ENCODE assay signal across 11 cellular contexts in genomic region chr2:203685081-203685621, GRCh38. TPM values are rescaled to one million over a fixed set of nuclear protein-coding genes. Genes with fewer than 3 reads are reported as not detected.
DNase-seq lines count a peak whose midpoint lies in the region; ATAC-seq, FAIRE-seq and TF ChIP-seq lines count a peak whose summit lies in the region.
"Had no signal": no experiment of that assay in that cellular context is flagged by ENCODE, and none has a peak within 500 bp of the region (broad histone marks: within the 10 kb centered on the region; RNA-seq: fewer than 3 reads in every experiment).

No MANE protein-coding gene starts in this region.

- H3K36me3 Mint-ChIP-seq in glutamatergic neuron (ENCODE audit: unreplicated experiment): no peaks in the 10 kb centered on the region
- H3K36me3 Mint-ChIP-seq: memory B cell had no signal

- DNase-seq in AG09309 (ENCODE audit: low read depth): peak; percentile 84
- peak in 1 of 2 experiments; percentile 47 for DNase-seq in SJCRH30
- DNase-seq in fibroblast of mammary gland (ENCODE audit: low read depth): peak; percentile 90
- no peak for DNase-seq in pancreas
- DNase-seq in NCI-H748 (lab: John Stamatoyannopoulos, UW; ENCODE audit: unreplicated experiment): no peak
- no peak for DNase-seq in stimulated activated CD4-positive, alpha-beta T cell treated with anti-CD3 and anti-CD28 coated beads, Interleukin-15, amount 100 ng/mL, for 24 hours
- DNase-seq in islet precursor cell: no peak
- no peak for DNase-seq in glutamatergic neuron
- DNase-seq: CD4-positive, alpha-beta T cell; NCI-H1694 treated with DMSO at 0.1 percent for 48 hours had no signal

- H3K4me3 ChIP-seq in AG09309 (ENCODE audit: control insufficient read depth, low read depth, low read length) (no peak overlapping the region), SJCRH30 (no peak overlapping the region), fibroblast of mammary gland (ENCODE audit: control insufficient read depth, low read depth, low read length) (no peak overlapping the region), pancreas (no peak overlapping the region)

- TF ChIP-seq CTCF in AG09309 (IDR thresholded peaks at IDR 0.05; ENCODE audit: control insufficient read depth, insufficient read depth, low read depth, low read length, missing control alignments) (no peak), fibroblast of mammary gland (conservative IDR thresholded peaks at IDR 0.05; ENCODE audit: control insufficient read depth, insufficient read depth, low read depth, low read length) (no peak), pancreas (IDR thresholded peaks at IDR 0.05) (no peak), glutamatergic neuron (IDR thresholded peaks at IDR 0.05; ENCODE audit: partially characterized antibody, unreplicated experiment) (no peak)

- H3K36me3 ChIP-seq in SJCRH30 (no peaks in the 10 kb centered on the region), pancreas (no peaks in the 10 kb centered on the region)

- H3K4me1 ChIP-seq in SJCRH30: peaks cover 53% of the 10 kb centered on the region
- H3K4me1 ChIP-seq in pancreas: peaks cover 0 to 2% (median 0%) of the 10 kb centered on the region in 3 donors

- H3K27ac Mint-ChIP-seq in glutamatergic neuron (ENCODE audit: unreplicated experiment): no peak overlapping the region
- H3K27ac Mint-ChIP-seq: CD4-positive, alpha-beta T cell; memory B cell had no signal

- H3K9me3 ChIP-seq in SJCRH30 (replicated peaks) (no peaks in the 10 kb centered on the region), pancreas (no peaks in the 10 kb centered on the region)

- H3K4me1 Mint-ChIP-seq in glutamatergic neuron (ENCODE audit: low read depth, unreplicated experiment): peaks cover 22% of the 10 kb centered on the region

- no peak for FAIRE-seq in pancreas (lab: Jason Lieb, UNC)

- H3K27me3 Mint-ChIP-seq in glutamatergic neuron (ENCODE audit: unreplicated experiment): peaks cover 4% of the 10 kb centered on the region
- H3K27me3 Mint-ChIP-seq: CD4-positive, alpha-beta T cell had no signal

- H3K27ac ChIP-seq in SJCRH30 (peak overlapping the region; percentile 45), pancreas (no peak overlapping the region)

- H3K4me3 Mint-ChIP-seq in glutamatergic neuron (ENCODE audit: unreplicated experiment): no peak overlapping the region
- H3K4me3 Mint-ChIP-seq: CD4-positive, alpha-beta T cell; memory B cell had no signal

- no peaks in the 10 kb centered on the region for H3K9me3 Mint-ChIP-seq in glutamatergic neuron (ENCODE audit: unreplicated experiment)
- H3K9me3 Mint-ChIP-seq: CD4-positive, alpha-beta T cell had no signal

- ATAC-seq in pancreas: peak in 3 of 4 donors; percentile 25 to 43 (median 32)

- H3K27me3 ChIP-seq in SJCRH30 (no peaks in the 10 kb centered on the region), pancreas (no peaks in the 10 kb centered on the region)

- WGBS in pancreas, 2 donors: 84 to 85% methylated on average over 5 of the region's 5 CpGs

- intact Hi-C loops in pancreas (cut with DNase I): no loop called here

RNA-seq across cellular contexts. Expression of gene CD28, which starts 21.3 kb away (rescaled TPM):
- 0.18 and 0.24 TPM in 2 replicates for total RNA-seq in SJCRH30 (2014; rRNA removed; shearing (Covaris generic))
- total RNA-seq in pancreas (under 1 TPM; 0.21 to 0.63 (median 0.30) TPM), glutamatergic neuron (ENCODE audit: unreplicated experiment) (not detected)
- polyA plus RNA-seq in pancreas: under 1 TPM in 1 of 2 donors, not detected in 1; 0.08 TPM

Comparison
In these comparisons a context has a peak if more than half of its experiments do, and no peak if none do; other contexts are left out.
1. DNase-seq: peak in AG09309 (single experiment) and fibroblast of mammary gland (single experiment); none in pancreas (0 of 6), NCI-H748 (single experiment), stimulated activated CD4-positive, alpha-beta T cell treated with anti-CD3 and anti-CD28 coated beads, Interleukin-15, amount 100 ng/mL, for 24 hours (single experiment), islet precursor cell (single experiment) and glutamatergic neuron (single experiment).